8 cellular contexts compared by ENCODE assay signal in the genomic region with DNA sequence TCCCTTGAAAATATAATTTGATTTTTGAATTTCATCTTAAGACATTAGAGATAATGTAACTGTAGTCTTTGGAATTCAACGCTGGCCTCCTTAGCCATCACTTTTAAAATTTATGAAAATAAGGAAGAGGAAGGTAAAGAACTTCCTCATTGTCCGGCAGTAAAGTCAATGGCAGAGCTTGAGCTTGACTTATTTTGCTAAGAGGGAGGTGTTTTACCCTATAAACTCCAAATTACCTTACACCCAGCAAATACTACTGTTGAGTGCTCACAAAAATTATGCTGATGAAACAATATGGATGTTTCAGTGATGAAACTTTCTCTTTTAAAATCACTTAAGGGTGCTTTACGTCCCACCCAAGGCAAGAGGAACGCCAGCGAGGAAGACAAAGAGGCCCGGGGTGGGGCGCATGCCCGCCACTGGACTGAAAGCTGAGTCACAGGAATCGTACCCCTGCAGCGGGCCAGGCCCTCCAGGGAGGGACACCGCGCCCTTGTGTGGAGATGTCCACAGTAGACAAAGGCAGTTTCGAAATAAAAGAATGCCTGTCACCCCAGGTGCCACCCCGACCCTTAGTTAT. TPM values are rescaled to one million over a fixed set of nuclear protein-coding genes. Genes with fewer than 3 reads are reported as not detected.
DNase-seq lines count a peak whose midpoint lies in the region; ATAC-seq and TF ChIP-seq lines count a peak whose summit lies in the region.

No MANE protein-coding gene starts in this region.

- no peaks in the 10 kb centered on the region for H4K20me1 ChIP-seq in neural cell (ENCODE audit: insufficient read depth)

- peak overlapping the region; percentile 21 for H2AFZ ChIP-seq in neural cell (ENCODE audit: low read depth, low read length)

- peak overlapping the region; percentile 88 for H3K4me3 ChIP-seq in neural cell (ENCODE audit: low read length)

- TF ChIP-seq CTCF in neural cell (IDR thresholded peaks at IDR 0.05; ENCODE audit: poor library complexity, severe bottlenecking) = no peak

- no peak for TF ChIP-seq EP300 in neural cell (conservative IDR thresholded peaks at IDR 0.05; ENCODE audit: poor library complexity, severe bottlenecking)

- H3K27ac ChIP-seq in neural cell (ENCODE audit: low read length) = peak overlapping the region; percentile 99

- H3K9ac ChIP-seq in neural cell (ENCODE audit: low read length) = peak overlapping the region; percentile 98

- TF ChIP-seq RAD21 in neural cell (conservative IDR thresholded peaks at IDR 0.05) = no peak

- ATAC-seq in GM19395 (IDR thresholded peaks at IDR 0.05; ENCODE audit: unreplicated experiment) (peak; percentile 5), GM19397 (IDR thresholded peaks at IDR 0.05; ENCODE audit: unreplicated experiment) (no peak), GM21825 (IDR thresholded peaks at IDR 0.05; ENCODE audit: unreplicated experiment) (no peak)

- H3K9me3 ChIP-seq in neural cell (ENCODE audit: low read length) = no peaks in the 10 kb centered on the region

- peak; percentile 21 for DNase-seq in NCI-H226
- peak; percentile 29 for DNase-seq in activated gamma-delta T cell (lab: John Stamatoyannopoulos, UW)
- peak; percentile 61 for DNase-seq in fibroblast of the conjunctiva (ENCODE audit: low read depth)
- DNase-seq in epidermal melanocyte (ENCODE audit: insufficient read length, low spot score) = no peak

- no peaks in the 10 kb centered on the region for H3K27me3 ChIP-seq in neural cell (ENCODE audit: insufficient read depth, low read depth, low read length)

- peaks cover 49% of the 10 kb centered on the region for H3K79me2 ChIP-seq in neural cell (replicated peaks; ENCODE audit: insufficient read depth, low read length)

- no peaks in the 10 kb centered on the region for H3K9me2 ChIP-seq in neural cell (ENCODE audit: insufficient read depth, low read length)

- no peaks in the 10 kb centered on the region for H3K36me3 ChIP-seq in neural cell (ENCODE audit: insufficient read depth, low read length)

- H3F3A ChIP-seq in neural cell (ENCODE audit: insufficient read depth, low read length, poor library complexity, severe bottlenecking) = no peaks in the 10 kb centered on the region

- peak overlapping the region; percentile 88 for H3K4me2 ChIP-seq in neural cell (ENCODE audit: low read length)

TF ChIP-seq in neural cell, 6 proteins besides CTCF, POLR2A, EP300 and RAD21:
- no peak for TF ChIP-seq MXI1 (conservative IDR thresholded peaks at IDR 0.05; ENCODE audit: poor library complexity, severe bottlenecking)
- TF ChIP-seq SMC3 (conservative IDR thresholded peaks at IDR 0.05; ENCODE audit: poor library complexity) = no peak
- no peak for TF ChIP-seq EZH2 (IDR thresholded peaks at IDR 0.05; ENCODE audit: borderline replicate concordance, insufficient read depth, low read length, poor library complexity, severe bottlenecking)
- TF ChIP-seq TAF1 (IDR thresholded peaks at IDR 0.05; ENCODE audit: low read depth) = no peak
- TF ChIP-seq POLR2AphosphoS5 (IDR thresholded peaks at IDR 0.05) = no peak
- TF ChIP-seq, protein P1, sequence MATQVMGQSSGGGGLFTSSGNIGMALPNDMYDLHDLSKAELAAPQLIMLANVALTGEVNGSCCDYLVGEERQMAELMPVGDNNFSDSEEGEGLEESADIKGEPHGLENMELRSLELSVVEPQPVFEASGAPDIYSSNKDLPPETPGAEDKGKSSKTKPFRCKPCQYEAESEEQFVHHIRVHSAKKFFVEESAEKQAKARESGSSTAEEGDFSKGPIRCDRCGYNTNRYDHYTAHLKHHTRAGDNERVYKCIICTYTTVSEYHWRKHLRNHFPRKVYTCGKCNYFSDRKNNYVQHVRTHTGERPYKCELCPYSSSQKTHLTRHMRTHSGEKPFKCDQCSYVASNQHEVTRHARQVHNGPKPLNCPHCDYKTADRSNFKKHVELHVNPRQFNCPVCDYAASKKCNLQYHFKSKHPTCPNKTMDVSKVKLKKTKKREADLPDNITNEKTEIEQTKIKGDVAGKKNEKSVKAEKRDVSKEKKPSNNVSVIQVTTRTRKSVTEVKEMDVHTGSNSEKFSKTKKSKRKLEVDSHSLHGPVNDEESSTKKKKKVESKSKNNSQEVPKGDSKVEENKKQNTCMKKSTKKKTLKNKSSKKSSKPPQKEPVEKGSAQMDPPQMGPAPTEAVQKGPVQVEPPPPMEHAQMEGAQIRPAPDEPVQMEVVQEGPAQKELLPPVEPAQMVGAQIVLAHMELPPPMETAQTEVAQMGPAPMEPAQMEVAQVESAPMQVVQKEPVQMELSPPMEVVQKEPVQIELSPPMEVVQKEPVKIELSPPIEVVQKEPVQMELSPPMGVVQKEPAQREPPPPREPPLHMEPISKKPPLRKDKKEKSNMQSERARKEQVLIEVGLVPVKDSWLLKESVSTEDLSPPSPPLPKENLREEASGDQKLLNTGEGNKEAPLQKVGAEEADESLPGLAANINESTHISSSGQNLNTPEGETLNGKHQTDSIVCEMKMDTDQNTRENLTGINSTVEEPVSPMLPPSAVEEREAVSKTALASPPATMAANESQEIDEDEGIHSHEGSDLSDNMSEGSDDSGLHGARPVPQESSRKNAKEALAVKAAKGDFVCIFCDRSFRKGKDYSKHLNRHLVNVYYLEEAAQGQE (IDR thresholded peaks at IDR 0.05; ENCODE audit: borderline replicate concordance) = no peak

RNA-seq across cellular contexts. Expression of gene TMSB4X, which starts 0.6 kb away (rescaled TPM):
- 8,177 and 11,381 TPM in 2 replicates for polyA plus RNA-seq in neural cell
- polyA minus RNA-seq in neural cell = 1,249 and 1,481 TPM in 2 replicates
